ENCODE assay signal across 7 cellular contexts in the genomic region with DNA sequence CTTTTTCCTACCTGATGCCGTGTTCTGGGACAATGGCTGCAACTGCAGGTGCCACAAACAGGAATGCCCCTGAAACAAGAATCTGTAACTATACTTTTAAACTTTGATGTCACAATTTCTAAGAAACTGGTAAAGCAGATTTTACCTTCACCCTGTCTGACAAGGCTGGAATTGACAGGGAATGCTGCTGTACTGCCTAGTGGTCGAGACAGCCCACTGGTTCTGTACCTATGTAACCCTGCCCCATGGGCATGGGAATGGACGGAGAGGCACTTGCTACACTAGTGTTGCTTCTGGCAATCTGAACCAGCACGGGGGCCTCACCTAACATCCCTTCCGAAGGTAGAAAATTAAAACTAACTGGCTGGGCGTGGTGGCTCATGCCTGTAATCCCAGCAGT.
DNase-seq lines count a peak whose midpoint lies in the region; ATAC-seq, FAIRE-seq and TF ChIP-seq lines count a peak whose summit lies in the region.
"Not testable (repeated sequence)": the region's sequence is repeated elsewhere in the genome, so short reads cannot be mapped to it uniquely, and the experiment has no call there.

No MANE protein-coding gene starts in this region.

- not testable (repeated sequence) for H3K79me2 ChIP-seq in GM23338 (replicated peaks; ENCODE audit: insufficient read depth); HepG2 (ENCODE audit: insufficient read depth, low read length)

- in situ Hi-C loops in HepG2 (cut with HindIII; ENCODE audit: extremely low pct_ligation_motif_present, low pct_unique_long_range_greater_than_20kb): not testable (repeated sequence)

- not testable (repeated sequence) for H3K9ac ChIP-seq in endodermal cell (ENCODE audit: extremely low read depth, low read length, poor library complexity, severe bottlenecking); HepG2 (ENCODE audit: insufficient read depth, low read depth, low read length)

- H3F3A ChIP-seq in GM23338 (replicated peaks; ENCODE audit: low read depth): not testable (repeated sequence)

- not testable (repeated sequence) for H3K9me3 Mint-ChIP-seq in GM23338, WTC11, endodermal cell

- not testable (repeated sequence) for H3K27me3 Mint-ChIP-seq in GM23338 (ENCODE audit: insufficient read depth, low read depth, poor library complexity); WTC11 (ENCODE audit: low read depth); endodermal cell (ENCODE audit: insufficient read depth)

- TF ChIP-seq RAD21 in HepG2 (CRISPR knock-in tag; IDR thresholded peaks at IDR 0.05): not testable (repeated sequence)

- POLR2A ChIA-PET in WTC11 (lab: Charles Lee); HepG2 (lab: Yijun Ruan, JAX): not testable (repeated sequence)

- TF ChIP-seq CTCF in GM23338 (conservative IDR thresholded peaks at IDR 0.05; ENCODE audit: low read depth in 2 of 2); WTC11 (IDR thresholded peaks at IDR 0.05); endodermal cell (conservative IDR thresholded peaks at IDR 0.05); HepG2 (CRISPR knock-in tag; IDR thresholded peaks at IDR 0.05): not testable (repeated sequence)

- BruUV-seq in HepG2 (replicated peaks; lab: Mats Ljungman, UMichigan): not testable (repeated sequence)

- intact Hi-C loops in HepG2 (cut with micrococcal nuclease; ENCODE audit: unreplicated experiment): not testable (repeated sequence)

- ATAC-seq in GM23338 (peak; percentile 30), WTC11 (peak; percentile 12; the same call in 1 of the 2 replicates), HepG2 (0 out of 3 replicates have a peak, but pooled peaks have one; percentile 33)

- H2AFZ ChIP-seq in GM23338; HepG2 (ENCODE audit: low read length): not testable (repeated sequence)

- not testable (repeated sequence) for H4K20me1 ChIP-seq in GM23338 (replicated peaks; ENCODE audit: insufficient read depth); HepG2 (ENCODE audit: insufficient read depth, low read length)

- TF ChIP-seq POLR2A in HepG2 (IDR thresholded peaks at IDR 0.05; ENCODE audit: insufficient read depth in 1 of 2, low read depth in 2 of 2, low read length in 2 of 2): not testable (repeated sequence)

- H3K4me1 Mint-ChIP-seq in GM23338, WTC11, endodermal cell: not testable (repeated sequence)

- peak; percentile 0 for DNase-seq in AG20443 (ENCODE audit: low spot score)
- DNase-seq in GM23338 (ENCODE audit: low spot score); WTC11 (ENCODE audit: low spot score); HepG2 (ENCODE audit: low spot score): not testable (repeated sequence)
- DNase-seq in HCEC 1CT: peak; percentile 0
- peak; percentile 24 for DNase-seq in endodermal cell
- peak; percentile 7 for DNase-seq in islet precursor cell

- not testable (repeated sequence) for H3K36me3 Mint-ChIP-seq in GM23338 (ENCODE audit: low read depth); WTC11; endodermal cell (ENCODE audit: low read depth)

- not testable (repeated sequence) for TF ChIP-seq EP300 in HepG2 (IDR thresholded peaks at IDR 0.05; ENCODE audit: low read depth in 2 of 2, low read length in 2 of 2); HepG2 (CRISPR knock-in tag; IDR thresholded peaks at IDR 0.05; ENCODE audit: borderline replicate concordance)

- H3K27ac ChIP-seq in GM23338 (ENCODE audit: low read depth); endodermal cell (ENCODE audit: low read depth, low read length); HepG2 (ENCODE audit: extremely low read length, insufficient read depth, low read length): not testable (repeated sequence)

- FAIRE-seq in HepG2 (lab: Jason Lieb, UNC): not testable (repeated sequence)

- WGBS in endodermal cell (ENCODE audit: insufficient coverage in 1 of 2, insufficient read length in 1 of 2), 2 experiments: 100% methylated on average over 1 of the region's 6 CpGs; no CpG with 5 or more reads in 1 of the 2 experiments
- 0% methylated on average over 1 of the region's 6 CpGs for WGBS in HepG2 (ENCODE audit: low lambda C conversion rate)

- CTCF ChIA-PET in WTC11 (lab: Charles Lee); HepG2 (lab: Yijun Ruan, JAX; ENCODE audit: low intra/inter-chr PET ratio, low total read pairs): not testable (repeated sequence)

- H3K4me1 ChIP-seq in GM23338 (ENCODE audit: insufficient read depth); endodermal cell (ENCODE audit: control insufficient read depth, insufficient read depth, low read length); HepG2 (ENCODE audit: insufficient read depth, low read length): not testable (repeated sequence)

- H3K9me2 ChIP-seq in GM23338 (ENCODE audit: insufficient read depth): not testable (repeated sequence)

- not testable (repeated sequence) for H3K4me2 ChIP-seq in GM23338; HepG2 (ENCODE audit: low read depth, low read length)

- not testable (repeated sequence) for H3K4me3 Mint-ChIP-seq in GM23338, WTC11, endodermal cell

- not testable (repeated sequence) for H3K9me3 ChIP-seq in endodermal cell (ENCODE audit: control insufficient read depth, low read length); HepG2 (ENCODE audit: low read length)

- H3K4me3 ChIP-seq in GM23338; endodermal cell (ENCODE audit: low read length); HepG2 (replicated peaks in 1 of 3; ENCODE audit: insufficient read depth in 1 of 3, low read depth in 2 of 3, low read length in 3 of 3): not testable (repeated sequence)

- not testable (repeated sequence) for H3K27ac Mint-ChIP-seq in GM23338, WTC11, endodermal cell

- not testable (repeated sequence) for H3K27me3 ChIP-seq in GM23338 (ENCODE audit: insufficient read depth); endodermal cell (ENCODE audit: control insufficient read depth, insufficient read depth, low read length, poor library complexity, severe bottlenecking); HepG2 (ENCODE audit: control insufficient read depth in 1 of 2, insufficient read depth in 2 of 2, low read length in 2 of 2)

- H3K36me3 ChIP-seq in GM23338 (ENCODE audit: insufficient read depth); endodermal cell (ENCODE audit: control insufficient read depth, insufficient read depth, low read length); HepG2 (replicated peaks in 1 of 2; ENCODE audit: control insufficient read depth in 1 of 2, insufficient read depth in 2 of 2, low read length in 2 of 2): not testable (repeated sequence)
